1 cellular context compared by ENCODE assay signal in the genomic region with DNA sequence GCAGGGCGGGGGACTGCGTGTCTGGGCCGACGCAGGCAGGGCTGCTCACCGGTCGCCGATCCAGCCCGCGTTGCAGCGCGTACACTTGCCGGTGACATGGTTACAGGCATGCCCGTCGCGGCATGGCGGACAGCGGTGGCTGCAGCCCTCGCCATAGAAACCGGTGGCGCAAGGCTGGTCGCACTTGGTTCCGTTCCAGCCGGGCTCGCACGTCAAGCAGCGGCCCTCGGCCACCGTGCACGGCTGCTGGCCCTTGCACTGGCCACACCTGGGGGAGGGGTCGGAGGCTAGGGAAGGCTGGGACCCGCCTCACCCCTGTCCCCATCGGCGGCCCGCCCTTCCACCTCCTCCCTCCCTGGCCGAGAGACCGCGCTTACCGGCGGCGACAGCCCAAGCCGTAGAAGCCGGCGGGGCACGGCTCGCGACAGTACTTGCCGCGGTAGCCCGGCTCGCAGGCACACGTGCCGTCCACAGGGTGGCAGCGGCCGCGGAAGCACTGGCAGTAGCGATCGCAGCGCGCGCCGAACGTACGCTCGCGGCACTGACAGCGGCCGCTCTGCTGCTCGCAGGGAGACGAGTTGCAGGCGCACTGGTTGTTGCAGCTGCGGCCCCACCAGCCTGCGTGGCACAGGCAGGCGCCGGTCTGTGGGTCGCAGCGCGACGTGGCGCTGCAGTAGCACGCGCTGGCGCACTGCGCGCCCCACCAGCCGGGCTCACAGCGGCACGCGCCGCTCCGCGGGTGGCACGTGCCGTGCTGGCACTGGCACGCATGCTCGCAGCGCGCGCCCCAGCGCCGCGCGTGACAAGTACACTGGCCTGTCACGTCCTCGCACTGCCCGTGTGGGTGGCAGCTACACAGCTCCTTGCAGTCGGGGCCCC.
TF ChIP-seq lines count a peak whose summit lies in the region.

No MANE protein-coding gene starts in this region.

TF ChIP-seq in WTC11, 78 proteins besides CTCF, POLR2A, EP300 and RAD21 (continued from another document):
- TF ChIP-seq, protein P1, sequence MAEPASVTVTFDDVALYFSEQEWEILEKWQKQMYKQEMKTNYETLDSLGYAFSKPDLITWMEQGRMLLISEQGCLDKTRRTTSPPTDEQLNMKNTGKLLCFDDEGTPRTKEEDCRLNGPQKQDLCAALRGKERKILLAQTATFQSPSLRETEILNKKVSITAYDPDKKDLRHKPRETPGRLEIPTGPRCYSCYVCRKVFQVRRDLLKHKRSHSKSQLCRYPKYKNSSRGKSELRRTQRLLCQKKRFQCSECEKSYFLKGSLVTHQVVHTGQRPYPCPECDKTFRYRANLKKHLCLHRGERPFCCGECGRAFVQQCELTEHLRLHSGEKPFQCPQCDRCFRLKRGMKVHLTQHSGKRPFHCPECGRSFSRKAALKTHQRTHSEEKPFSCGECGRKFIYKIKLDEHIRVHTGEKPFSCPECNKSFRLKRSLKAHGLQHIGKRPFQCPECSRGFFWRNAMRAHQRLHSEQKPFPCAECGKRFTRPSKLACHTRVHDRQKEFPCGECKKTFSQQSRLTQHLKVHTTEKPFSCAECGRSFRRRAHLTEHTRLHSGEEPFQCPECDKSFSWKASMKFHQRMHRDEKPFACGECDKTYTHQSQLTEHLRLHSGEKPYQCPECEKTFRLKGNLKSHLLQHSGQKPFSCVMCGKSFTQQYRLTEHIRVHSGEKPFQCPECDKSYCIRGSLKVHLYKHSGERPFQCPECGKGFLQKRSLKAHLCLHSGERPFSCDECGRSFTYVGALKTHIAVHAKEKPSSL (CRISPR knock-in tag; conservative IDR thresholded peaks at IDR 0.05): no peak
- TF ChIP-seq, protein P2, sequence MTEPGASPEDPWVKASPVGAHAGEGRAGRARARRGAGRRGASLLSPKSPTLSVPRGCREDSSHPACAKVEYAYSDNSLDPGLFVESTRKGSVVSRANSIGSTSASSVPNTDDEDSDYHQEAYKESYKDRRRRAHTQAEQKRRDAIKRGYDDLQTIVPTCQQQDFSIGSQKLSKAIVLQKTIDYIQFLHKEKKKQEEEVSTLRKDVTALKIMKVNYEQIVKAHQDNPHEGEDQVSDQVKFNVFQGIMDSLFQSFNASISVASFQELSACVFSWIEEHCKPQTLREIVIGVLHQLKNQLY (CRISPR knock-in tag; IDR thresholded peaks at IDR 0.05): no peak
